8 cellular contexts compared by ENCODE assay signal in genomic region chr2:59776726-59777008, GRCh38.
"Had no signal": no experiment of that assay in that cellular context is flagged by ENCODE, and none has a peak within 500 bp of the region (broad histone marks: within the 10 kb centered on the region; RNA-seq: fewer than 3 reads in every experiment).

No MANE protein-coding gene starts in this region.

- DNase-seq: HFFc6, KBM-7 had no signal

- H3K27ac ChIP-seq: HL-60 had no signal

- H3K4me3 ChIP-seq: GM23338, HAP-1 had no signal

- H3K36me3 ChIP-seq: HAP-1 had no signal

- H3K9me3 ChIP-seq: HAP-1 had no signal

- H3K27ac Mint-ChIP-seq: GM23338, HFFc6, IgD-negative memory B cell had no signal

- H3K4me3 Mint-ChIP-seq: GM23338, HFFc6, IgD-negative memory B cell had no signal

- H2AFZ ChIP-seq: GM23338 had no signal

- H3K4me2 ChIP-seq: GM23338 had no signal

- H3K4me1 ChIP-seq: HAP-1 had no signal

- ATAC-seq: GM23338, HCT116, HepG2 had no signal

- H3K36me3 Mint-ChIP-seq: IgD-negative memory B cell had no signal
